9 cellular contexts compared by ENCODE assay signal in the genomic region with DNA sequence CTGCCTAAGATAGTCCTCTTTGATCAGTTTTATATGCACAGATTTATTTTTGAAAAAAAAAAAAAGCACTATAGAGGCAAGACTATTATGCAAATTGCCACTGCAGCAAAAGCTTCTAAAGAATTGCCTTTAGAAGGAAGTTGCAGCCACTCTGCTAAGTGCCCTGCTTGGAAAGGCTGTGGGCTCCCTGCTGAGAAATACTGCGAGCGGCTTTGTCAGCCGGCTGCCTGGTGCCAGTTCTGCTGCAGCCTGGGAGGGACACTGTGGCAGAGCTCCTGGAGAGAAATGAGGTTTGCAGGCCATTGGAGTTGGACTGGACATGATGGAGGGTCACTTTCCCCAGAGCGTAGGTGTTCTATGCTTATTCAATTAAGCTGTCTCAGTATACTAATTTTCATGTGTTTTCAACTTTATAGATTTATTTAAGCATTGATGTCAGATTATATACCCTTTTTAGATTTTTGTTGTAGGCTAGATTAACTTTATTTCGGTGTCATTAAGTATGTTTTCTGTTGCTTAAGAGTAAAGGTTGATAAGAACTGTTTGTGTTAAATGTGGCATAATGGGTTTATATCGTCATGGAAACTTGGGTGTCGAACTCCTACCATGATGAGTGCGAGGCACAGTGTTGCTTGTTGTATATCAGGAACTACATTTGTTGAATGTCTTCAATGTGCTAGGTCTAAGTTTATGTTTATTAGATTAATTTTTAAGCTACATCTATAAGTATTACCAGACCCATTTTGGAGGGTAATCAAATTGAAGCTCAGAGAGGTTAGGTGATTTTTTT. TPM values are rescaled to one million over a fixed set of nuclear protein-coding genes. Genes with fewer than 3 reads are reported as not detected.
DNase-seq lines count a peak whose midpoint lies in the region; ATAC-seq and TF ChIP-seq lines count a peak whose summit lies in the region.
"Had no signal": no experiment of that assay in that cellular context is flagged by ENCODE, and none has a peak within 500 bp of the region (broad histone marks: within the 10 kb centered on the region; RNA-seq: fewer than 3 reads in every experiment).

No MANE protein-coding gene starts in this region.

- CTCF ChIA-PET in naive thymus-derived CD4-positive, alpha-beta T cell (lab: Charles Lee), result interaction anchor here (0.7 to 1.5 kb wide), 2 partner anchors 46 to 1760 kb away, joined by 3 to 4 read pairs; no protein-coding TSS in a partner anchor

- ATAC-seq in SK-N-SH treated with all-trans-retinoic acid at 6 μM for 48 hours (peak; percentile 75), GM19397 (IDR thresholded peaks at IDR 0.05; ENCODE audit: unreplicated experiment) (no peak)
- no peak for ATAC-seq in naive thymus-derived CD4-positive, alpha-beta T cell

- H3K9ac ChIP-seq in iPS-18a (ENCODE audit: low read length), result peak overlapping the region; percentile 9

- peak overlapping the region; percentile 15 for H3K4me3 ChIP-seq in iPS-18a (ENCODE audit: low read length)
- H3K4me3 ChIP-seq in transverse colon, result peak overlapping the region in 1 of 4 donors; percentile 18
- no peak overlapping the region for H3K4me3 ChIP-seq in naive thymus-derived CD4-positive, alpha-beta T cell (ENCODE audit: low read length)

- H3K27ac Mint-ChIP-seq in naive thymus-derived CD4-positive, alpha-beta T cell, result peak overlapping the region in 2 of 9 donors; percentile 56 to 76

- no peak overlapping the region for H3K27ac ChIP-seq in iPS-18a (ENCODE audit: low read length)
- peak overlapping the region; percentile 45 to 70 (median 52) for H3K27ac ChIP-seq in transverse colon
- H3K27ac ChIP-seq in naive thymus-derived CD4-positive, alpha-beta T cell (ENCODE audit: low read depth, low read length), result no peak overlapping the region

- POLR2A ChIA-PET in naive thymus-derived CD4-positive, alpha-beta T cell (lab: Charles Lee), result interaction anchor here (0.6 to 0.7 kb wide), 3 partner anchors 81 to 682 kb away, joined by 3 to 6 read pairs (median 3); no protein-coding TSS in a partner anchor

- no peaks in the 10 kb centered on the region for H3K36me3 ChIP-seq in iPS-18a (ENCODE audit: control insufficient read depth, low read depth, low read length)
- no peaks in the 10 kb centered on the region for H3K36me3 ChIP-seq in transverse colon
- peaks cover 0 to 9% (median 4%) of the 10 kb centered on the region in 3 experiments for H3K36me3 ChIP-seq in naive thymus-derived CD4-positive, alpha-beta T cell (ENCODE audit: control insufficient read depth in 2 of 3, insufficient read depth in 3 of 3, low read length in 3 of 3)

- TF ChIP-seq CTCF in transverse colon (IDR thresholded peaks at IDR 0.05), result no peak

- DNase-seq in NOMO-1 (lab: John Stamatoyannopoulos, UW; ENCODE audit: unreplicated experiment in 2 of 2) (peak; percentile 25 to 44), NOMO-1 treated with dmso at 0.1 percent for 144 hours (lab: John Stamatoyannopoulos, UW; ENCODE audit: unreplicated experiment) (no peak), transverse colon (peak; percentile 54), GF-D8 (lab: John Stamatoyannopoulos, UW) (no peak)
- no peak for DNase-seq in naive thymus-derived CD4-positive, alpha-beta T cell
- DNase-seq: T1000 had no signal

- no peak overlapping the region for H3K4me3 Mint-ChIP-seq in naive thymus-derived CD4-positive, alpha-beta T cell

- peaks cover 23% of the 10 kb centered on the region for H3K4me1 ChIP-seq in iPS-18a (ENCODE audit: control insufficient read depth, low read depth, low read length)
- peaks cover 0 to 55% (median 24%) of the 10 kb centered on the region in 4 donors for H3K4me1 ChIP-seq in transverse colon
- H3K4me1 ChIP-seq in naive thymus-derived CD4-positive, alpha-beta T cell (ENCODE audit: control insufficient read depth in 2 of 2, insufficient read depth in 2 of 2, low read length in 2 of 2), result peaks cover 0 to 13% of the 10 kb centered on the region in 2 donors

- in situ Hi-C loops in transverse colon (cut with MboI; ENCODE audit: low pct_ligation_motif_present in 1 of 4, low pct_unique_long_range_greater_than_20kb in 1 of 4, low sequenced_read_pairs in 3 of 4), result no loop called here

- no peak for TF ChIP-seq POLR2A in transverse colon (IDR thresholded peaks at IDR 0.05)

- H3K36me3 Mint-ChIP-seq in naive thymus-derived CD4-positive, alpha-beta T cell, result peaks cover 0 to 35% (median 13%) of the 10 kb centered on the region in 5 donors

- intact Hi-C loops in transverse colon (cut with DNase I; ENCODE audit: low total_unique reads), result no loop called here
- intact Hi-C loops in naive thymus-derived CD4-positive, alpha-beta T cell (cut with micrococcal nuclease), result loop anchor here in 1 of 2 donors (10.0 kb wide), 2 partner anchors 294 to 634 kb away; partner anchors contain the start of genes AAGAB and IQCH

- H3K9me3 Mint-ChIP-seq in naive thymus-derived CD4-positive, alpha-beta T cell, result no peaks in the 10 kb centered on the region

- no peaks in the 10 kb centered on the region for H3K27me3 ChIP-seq in iPS-18a (ENCODE audit: control insufficient read depth, insufficient read depth, low read length)
- no peaks in the 10 kb centered on the region for H3K27me3 ChIP-seq in transverse colon
- H3K27me3 ChIP-seq in naive thymus-derived CD4-positive, alpha-beta T cell (ENCODE audit: control insufficient read depth in 2 of 2, insufficient read depth in 2 of 2, low read length in 2 of 2), result no peaks in the 10 kb centered on the region

- TF ChIP-seq EP300 in transverse colon (IDR thresholded peaks at IDR 0.05; ENCODE audit: low read depth), result no peak

- H3K9me3 ChIP-seq in iPS-18a (ENCODE audit: control insufficient read depth, low read depth, low read length), result no peaks in the 10 kb centered on the region
- H3K9me3 ChIP-seq in transverse colon, result no peaks in the 10 kb centered on the region
- H3K9me3 ChIP-seq in naive thymus-derived CD4-positive, alpha-beta T cell (ENCODE audit: control insufficient read depth in 2 of 3, low read length in 3 of 3), result no peaks in the 10 kb centered on the region

- 50 to 59% methylated on average over 5 to 8 of the region's 8 CpGs for WGBS in transverse colon (ENCODE audit: low coverage in 1 of 2), 2 donors

- H3K4me1 Mint-ChIP-seq in naive thymus-derived CD4-positive, alpha-beta T cell, result peaks cover 21 to 54% (median 45%) of the 10 kb centered on the region in 7 donors

- no peaks in the 10 kb centered on the region for H3K27me3 Mint-ChIP-seq in naive thymus-derived CD4-positive, alpha-beta T cell

TF ChIP-seq in SK-N-SH treated with all-trans-retinoic acid at 6 μM for 48 hours, 23 proteins besides CTCF, POLR2A, EP300 and RAD21 (continues in another document):
- TF ChIP-seq ZFP3 (CRISPR knock-in tag; IDR thresholded peaks at IDR 0.05) (no peak), OSR1 (CRISPR knock-in tag; IDR thresholded peaks at IDR 0.05) (no peak), ZNF565 (CRISPR knock-in tag; conservative IDR thresholded peaks at IDR 0.05; ENCODE audit: low read depth) (no peak), SNAI2 (CRISPR knock-in tag; IDR thresholded peaks at IDR 0.05) (no peak), ZNF70 (CRISPR knock-in tag; IDR thresholded peaks at IDR 0.05) (no peak), POU6F1 (CRISPR knock-in tag; IDR thresholded peaks at IDR 0.05; ENCODE audit: borderline replicate concordance, low read depth) (no peak), RARB (CRISPR knock-in tag; IDR thresholded peaks at IDR 0.05) (no peak), BACH2 (CRISPR knock-in tag; IDR thresholded peaks at IDR 0.05; ENCODE audit: borderline replicate concordance) (no peak), ARNTL (CRISPR knock-in tag; IDR thresholded peaks at IDR 0.05; ENCODE audit: borderline replicate concordance, low read depth) (no peak), ZC3H10 (CRISPR knock-in tag; IDR thresholded peaks at IDR 0.05) (no peak), ESRRG (CRISPR knock-in tag; IDR thresholded peaks at IDR 0.05) (no peak), TCF4 (CRISPR knock-in tag; IDR thresholded peaks at IDR 0.05; ENCODE audit: borderline replicate concordance) (no peak), ZFP30 (CRISPR knock-in tag; IDR thresholded peaks at IDR 0.05) (no peak)
- TF ChIP-seq, protein P1, sequence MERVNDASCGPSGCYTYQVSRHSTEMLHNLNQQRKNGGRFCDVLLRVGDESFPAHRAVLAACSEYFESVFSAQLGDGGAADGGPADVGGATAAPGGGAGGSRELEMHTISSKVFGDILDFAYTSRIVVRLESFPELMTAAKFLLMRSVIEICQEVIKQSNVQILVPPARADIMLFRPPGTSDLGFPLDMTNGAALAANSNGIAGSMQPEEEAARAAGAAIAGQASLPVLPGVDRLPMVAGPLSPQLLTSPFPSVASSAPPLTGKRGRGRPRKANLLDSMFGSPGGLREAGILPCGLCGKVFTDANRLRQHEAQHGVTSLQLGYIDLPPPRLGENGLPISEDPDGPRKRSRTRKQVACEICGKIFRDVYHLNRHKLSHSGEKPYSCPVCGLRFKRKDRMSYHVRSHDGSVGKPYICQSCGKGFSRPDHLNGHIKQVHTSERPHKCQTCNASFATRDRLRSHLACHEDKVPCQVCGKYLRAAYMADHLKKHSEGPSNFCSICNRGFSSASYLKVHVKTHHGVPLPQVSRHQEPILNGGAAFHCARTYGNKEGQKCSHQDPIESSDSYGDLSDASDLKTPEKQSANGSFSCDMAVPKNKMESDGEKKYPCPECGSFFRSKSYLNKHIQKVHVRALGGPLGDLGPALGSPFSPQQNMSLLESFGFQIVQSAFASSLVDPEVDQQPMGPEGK (CRISPR knock-in tag; IDR thresholded peaks at IDR 0.05; ENCODE audit: borderline replicate concordance), result no peak

RNA-seq across cellular contexts. Expression of gene MAP2K5, which starts 6.6 kb away (rescaled TPM):
- total RNA-seq in transverse colon, result 100 to 1,000 TPM in 1 of 4 donors, 10 to 100 TPM in 3; 19.8 to 320 (median 21.1) TPM
- 10 to 100 TPM; 23.4 to 43.4 (median 35.7) TPM for total RNA-seq in naive thymus-derived CD4-positive, alpha-beta T cell
- polyA plus RNA-seq in naive thymus-derived CD4-positive, alpha-beta T cell, result 10 to 100 TPM; 22.7 to 25.0 TPM

RNA-seq across cellular contexts. Expression of gene C15orf61, which starts 28.1 kb away (rescaled TPM):
- total RNA-seq in transverse colon, result 10 to 100 TPM in 2 of 4 donors, 1 to 10 TPM in 2; 4.0 to 22.4 (median 9.8) TPM
- total RNA-seq in naive thymus-derived CD4-positive, alpha-beta T cell, result 10 to 100 TPM in 2 of 5 experiments, 1 to 10 TPM in 3; 4.3 to 11.0 (median 8.2) TPM
- 10 to 100 TPM in 1 of 2 donors, 1 to 10 TPM in 1; 6.1 to 11.4 TPM for polyA plus RNA-seq in naive thymus-derived CD4-positive, alpha-beta T cell

Comparison
In these comparisons a context has a peak if more than half of its experiments do, and no peak if none do; other contexts are left out.
1. DNase-seq: peak in NOMO-1 (2 of 2) and transverse colon (single experiment); none in NOMO-1 treated with dmso at 0.1 percent for 144 hours (single experiment), GF-D8 (single experiment) and naive thymus-derived CD4-positive, alpha-beta T cell (0 of 9).
2. H3K27ac ChIP-seq: peak in transverse colon (4 of 4); none in iPS-18a (single experiment) and naive thymus-derived CD4-positive, alpha-beta T cell (single experiment).